Comparison of ENCODE assay signal across 31 cellular contexts in genomic region chr19:3899531-3900294, GRCh38. TPM values are rescaled to one million over a fixed set of nuclear protein-coding genes. Genes with fewer than 3 reads are reported as not detected.
A peak's percentile ranks its signal among the peaks of the same experiment; 100 is the strongest.
DNase-seq lines count a peak whose midpoint lies in the region; ATAC-seq and TF ChIP-seq lines count a peak whose summit lies in the region.
"Had no signal": no experiment of that assay in that cellular context is flagged by ENCODE, and none has a peak within 500 bp of the region (broad histone marks: within the 10 kb centered on the region; RNA-seq: fewer than 3 reads in every experiment).

No MANE protein-coding gene starts in this region.

- no peak overlapping the region for H3K4me3 ChIP-seq in fibroblast of villous mesenchyme (ENCODE audit: low read depth, low read length)
- no peak overlapping the region for H3K4me3 ChIP-seq in sigmoid colon
- H3K4me3 ChIP-seq: left lung, ovary had no signal

- intact Hi-C loops in sigmoid colon (cut with DNase I): no loop called here

- H3K9me3 ChIP-seq in sigmoid colon: peaks cover 0 to 4% (median 1%) of the 10 kb centered on the region in 4 donors

- H3K27me3 ChIP-seq in sigmoid colon: no peaks in the 10 kb centered on the region
- H3K27me3 ChIP-seq: ovary had no signal

- H3K27ac ChIP-seq in sigmoid colon (peak overlapping the region; percentile 57 to 69 (median 67)), caudate nucleus (ENCODE audit: low read depth, low read length) (no peak overlapping the region)
- H3K27ac ChIP-seq: HL-60, left lung, ovary had no signal

- peak; percentile 70 for DNase-seq in A172 (ENCODE audit: low spot score)
- DNase-seq in LoVo (ENCODE audit: low spot score): peak; percentile 14
- DNase-seq in fibroblast of villous mesenchyme (ENCODE audit: low read depth): peak; percentile 65
- DNase-seq in sigmoid colon: peak; percentile 76
- no peak for DNase-seq in epidermal melanocyte (ENCODE audit: insufficient read length, low spot score)
- DNase-seq in caudate nucleus (lab: John Stamatoyannopoulos, UW): no peak
- no peak for DNase-seq in hepatic stellate cell (ENCODE audit: low spot score)
- DNase-seq: activated CD4-positive, alpha-beta T cell treated with anti-CD3 and anti-CD28 coated beads, Interleukin-2, amount 50 U/mL, for 48 hours; activated CD8-positive, alpha-beta memory T cell treated with anti-CD3 and anti-CD28 coated beads, Interleukin-2, amount 50 U/mL, for 4 hours; effector CD4-positive, alpha-beta T cell; EL; foreskin melanocyte; hippocampal formation; immature natural killer cell; left lung; NCI-H2081; NCI-H446 treated with DMSO at 0.1 percent for 48 hours; right cardiac atrium; SHP77 treated with DMSO at 0.1 percent for 48 hours; stimulated activated naive CD8-positive, alpha-beta T cell treated with anti-CD3 and anti-CD28 coated beads, Interleukin-15, amount 100 ng/mL, for 72 hours; SW 1271 had no signal

- TF ChIP-seq EP300 in sigmoid colon (IDR thresholded peaks at IDR 0.05): no peak

- ATAC-seq in GM18870 (IDR thresholded peaks at IDR 0.05; ENCODE audit: unreplicated experiment): no peak
- ATAC-seq: activated T-helper 17 cell treated with anti-CD3 and anti-CD28 coated beads, Interleukin-2, amount 50 U/mL, for 72 hours; HCT116; left lung; natural killer cell treated with Interleukin-12 subunit alpha and Interleukin-12 subunit beta and Interleukin-15 and Interleukin-18, amount 100 ng/mL, for 72 hours; right cardiac atrium; stimulated activated naive CD8-positive, alpha-beta T cell treated with anti-CD3 and anti-CD28 coated beads, Interleukin-15, amount 100 ng/mL, for 72 hours; WTC11 had no signal

- no peaks in the 10 kb centered on the region for H3K36me3 ChIP-seq in sigmoid colon
- H3K36me3 ChIP-seq: left lung, ovary had no signal

- TF ChIP-seq CTCF in fibroblast of villous mesenchyme (IDR thresholded peaks at IDR 0.05; ENCODE audit: insufficient read depth, low read depth, low read length): no peak
- no peak for TF ChIP-seq CTCF in sigmoid colon (IDR thresholded peaks at IDR 0.05)

- peaks cover 0 to 15% (median 11%) of the 10 kb centered on the region in 4 donors for H3K4me1 ChIP-seq in sigmoid colon
- H3K4me1 ChIP-seq: left lung had no signal

- TF ChIP-seq POLR2A in sigmoid colon (IDR thresholded peaks at IDR 0.05): no peak

- WGBS in sigmoid colon, 2 donors: 24 to 60% methylated on average over 18 of the region's 18 CpGs

RNA-seq across cellular contexts. Expression of gene ATCAY, which starts 19.2 kb away (rescaled TPM):
- total RNA-seq in A172 (2014; rRNA removed; shearing (Covaris generic)): not detected in 2 replicates
- total RNA-seq in fibroblast of villous mesenchyme: 0.32 and 0.43 TPM in 2 replicates
- 1 to 10 TPM; 1.5 to 3.8 (median 2.2) TPM for total RNA-seq in sigmoid colon
- polyA plus RNA-seq in sigmoid colon: 1 to 10 TPM in 1 of 3 donors, not detected in 2; 1.6 TPM
- total RNA-seq: activated T-helper 17 cell treated with anti-CD3 and anti-CD28 coated beads, Interleukin-2, amount 50 U/mL, for 72 hours; epithelial cell of proximal tubule; left lung; mesenteric fat pad; natural killer cell treated with Interleukin-12 subunit alpha and Interleukin-12 subunit beta and Interleukin-15 and Interleukin-18, amount 100 ng/mL, for 72 hours; right cardiac atrium had no signal
- polyA plus RNA-seq: CD14-positive monocyte, immature natural killer cell, ovary had no signal

RNA-seq across cellular contexts. Expression of gene ZFR2, which starts 30.9 kb away (rescaled TPM):
- not detected in 2 replicates for total RNA-seq in A172 (2014; rRNA removed; shearing (Covaris generic))
- not detected in 2 replicates for total RNA-seq in fibroblast of villous mesenchyme
- 1 to 10 TPM in 1 of 4 donors, under 1 TPM in 2, not detected in 1; under 0.01 to 1.2 (median 0.71) TPM for total RNA-seq in sigmoid colon
- under 1 TPM in 1 of 3 donors, not detected in 2; 0.22 TPM for polyA plus RNA-seq in sigmoid colon
- total RNA-seq: epithelial cell of proximal tubule, mesenteric fat pad had no signal
- polyA plus RNA-seq: CD14-positive monocyte had no signal

RNA-seq across cellular contexts. Expression of gene NMRK2, which starts 33.2 kb away (rescaled TPM):
- not detected in 2 replicates for total RNA-seq in A172 (2014; rRNA removed; shearing (Covaris generic))
- total RNA-seq in fibroblast of villous mesenchyme (not detected in 2 replicates), sigmoid colon (under 1 TPM in 1 of 4 donors, not detected in 3; 0.71 TPM)
- 1 to 10 TPM in 1 of 3 donors, under 1 TPM in 2; 0.19 to 2.4 (median 0.69) TPM for polyA plus RNA-seq in sigmoid colon
- total RNA-seq: activated T-helper 17 cell treated with anti-CD3 and anti-CD28 coated beads, Interleukin-2, amount 50 U/mL, for 72 hours; epithelial cell of proximal tubule; mesenteric fat pad; natural killer cell treated with Interleukin-12 subunit alpha and Interleukin-12 subunit beta and Interleukin-15 and Interleukin-18, amount 100 ng/mL, for 72 hours had no signal
- polyA plus RNA-seq: CD14-positive monocyte, immature natural killer cell had no signal

Comparison
In these comparisons a context has a peak if more than half of its experiments do, and no peak if none do; other contexts are left out.
1. DNase-seq: peak in A172 (single experiment), LoVo (single experiment), fibroblast of villous mesenchyme (single experiment) and sigmoid colon (single experiment); none in epidermal melanocyte (single experiment), caudate nucleus (0 of 61) and hepatic stellate cell (single experiment).